ENCODE assay signal across 23 cellular contexts in genomic region chr16:62752837-62753236, GRCh38.
"Had no signal": no experiment of that assay in that cellular context is flagged by ENCODE, and none has a peak within 500 bp of the region (broad histone marks: within the 10 kb centered on the region; RNA-seq: fewer than 3 reads in every experiment).

No MANE protein-coding gene starts in this region.

- H3K27ac Mint-ChIP-seq: activated CD4-positive, alpha-beta T cell treated with anti-CD3 and anti-CD28 coated beads for 36 hours; activated naive CD8-positive, alpha-beta T cell treated with anti-CD3 and anti-CD28 coated beads for 36 hours; mesothelial cell of epicardium; naive thymus-derived CD8-positive, alpha-beta T cell; stimulated activated naive CD8-positive, alpha-beta T cell treated with anti-CD3 and anti-CD28 coated beads, Interleukin-15, Interleukin-2, amounts not matched to agents 100 ng/mL and 50 ng/mL, for 24 hours; WTC11 had no signal

- H3K36me3 Mint-ChIP-seq: activated naive CD8-positive, alpha-beta T cell treated with anti-CD3 and anti-CD28 coated beads for 36 hours; mesothelial cell of epicardium; naive thymus-derived CD8-positive, alpha-beta T cell; WTC11 had no signal

- H3K4me3 Mint-ChIP-seq: activated CD4-positive, alpha-beta T cell treated with anti-CD3 and anti-CD28 coated beads for 36 hours; activated naive CD8-positive, alpha-beta T cell treated with anti-CD3 and anti-CD28 coated beads for 36 hours; activated T-cell treated with anti-CD3 and anti-CD28 coated beads, Interleukin-2, amount 50 U/mL, for 4 hours; mesothelial cell of epicardium; naive thymus-derived CD8-positive, alpha-beta T cell; stimulated activated naive CD8-positive, alpha-beta T cell treated with anti-CD3 and anti-CD28 coated beads, Interleukin-15, Interleukin-2, amounts not matched to agents 100 ng/mL and 50 ng/mL, for 24 hours; WTC11 had no signal

- ATAC-seq: activated CD4-positive, alpha-beta T cell treated with anti-CD3 and anti-CD28 coated beads for 36 hours; activated T-cell treated with anti-CD3 and anti-CD28 coated beads, Interleukin-2, amount 50 U/mL, for 4 hours; gastrocnemius medialis; left ventricle myocardium superior; naive thymus-derived CD8-positive, alpha-beta T cell; WTC11 had no signal

- DNase-seq: activated CD4-positive, alpha-beta T cell treated with anti-CD3 and anti-CD28 coated beads for 36 hours; activated CD4-positive, alpha-beta T cell treated with anti-CD3 and anti-CD28 coated beads, Interleukin-2, amount 50 U/mL, for 48 hours; activated CD8-positive, alpha-beta memory T cell treated with anti-CD3 and anti-CD28 coated beads, Interleukin-2, amount 50 U/mL, for 48 hours; activated naive CD4-positive, alpha-beta T cell treated with Interleukin-2 at 50 U/mL for 16 hours; activated naive CD8-positive, alpha-beta T cell treated with anti-CD3 and anti-CD28 coated beads for 36 hours; activated T-cell treated with anti-CD3 and anti-CD28 coated beads, Interleukin-2, amount 50 U/mL, for 4 hours; esophagus squamous epithelium; gastrocnemius medialis; hypothalamus; left ventricle myocardium superior; mammary epithelial cell; naive thymus-derived CD8-positive, alpha-beta T cell; ovary; stimulated activated CD4-positive, alpha-beta T cell treated with anti-CD3 and anti-CD28 coated beads, Interleukin-4, amount 100 ng/mL, for 1 hour; substantia nigra; T-helper 9 cell; thyroid gland had no signal

- H3K9me3 ChIP-seq: gastrocnemius medialis, neutrophil, ovary, prostate gland, thyroid gland had no signal

- H3K27me3 ChIP-seq: esophagus squamous epithelium, gastrocnemius medialis, neutrophil, ovary, thyroid gland had no signal

- H3K4me1 Mint-ChIP-seq: activated CD4-positive, alpha-beta T cell treated with anti-CD3 and anti-CD28 coated beads for 36 hours; activated naive CD8-positive, alpha-beta T cell treated with anti-CD3 and anti-CD28 coated beads for 36 hours; mesothelial cell of epicardium; naive thymus-derived CD8-positive, alpha-beta T cell; WTC11 had no signal

- H3K4me1 ChIP-seq: esophagus squamous epithelium, gastrocnemius medialis, prostate gland, thyroid gland had no signal

- H3K9me3 Mint-ChIP-seq: mesothelial cell of epicardium, WTC11 had no signal

- H3K27me3 Mint-ChIP-seq: activated CD4-positive, alpha-beta T cell treated with anti-CD3 and anti-CD28 coated beads for 36 hours; activated naive CD8-positive, alpha-beta T cell treated with anti-CD3 and anti-CD28 coated beads for 36 hours; naive thymus-derived CD8-positive, alpha-beta T cell; stimulated activated naive CD8-positive, alpha-beta T cell treated with anti-CD3 and anti-CD28 coated beads, Interleukin-15, Interleukin-2, amounts not matched to agents 100 ng/mL and 50 ng/mL, for 24 hours had no signal

- H3K4me3 ChIP-seq: coronary artery, esophagus squamous epithelium, gastrocnemius medialis, ovary, prostate gland, thyroid gland had no signal

- H3K36me3 ChIP-seq: esophagus squamous epithelium, gastrocnemius medialis, neutrophil, ovary, prostate gland, thyroid gland had no signal
